24 cellular contexts compared by ENCODE assay signal in genomic region chr13:98041081-98041820, GRCh38.
DNase-seq lines count a peak whose midpoint lies in the region; ATAC-seq and TF ChIP-seq lines count a peak whose summit lies in the region.
"Had no signal": no experiment of that assay in that cellular context is flagged by ENCODE, and none has a peak within 500 bp of the region (broad histone marks: within the 10 kb centered on the region; RNA-seq: fewer than 3 reads in every experiment).

No MANE protein-coding gene starts in this region.

- H3K18ac ChIP-seq in IMR-90 (ENCODE audit: low read depth, low read length) = no peak overlapping the region

- no peak for TF ChIP-seq POLR2A in IMR-90 (IDR thresholded peaks at IDR 0.05; ENCODE audit: low read depth, low read length)

- H3K4ac ChIP-seq in IMR-90 (ENCODE audit: low read depth, low read length) = no peak overlapping the region

- no peak overlapping the region for H4K5ac ChIP-seq in IMR-90 (ENCODE audit: low read depth, low read length)

- POLR2A ChIA-PET in IMR-90 (lab: Charles Lee; ENCODE audit: unreplicated experiment) = no interaction called here
- POLR2A ChIA-PET in PC-3 (lab: Charles Lee; ENCODE audit: unreplicated experiment) = no interaction called here

- in situ Hi-C loops in IMR-90 (cut with MboI; ENCODE audit: low sequenced_read_pairs) = no loop called here

- no peak overlapping the region for H2AK5ac ChIP-seq in IMR-90 (ENCODE audit: low read depth, low read length)

- H3K9me2 ChIP-seq in PC-3 (replicated peaks; ENCODE audit: low read length) = no peaks in the 10 kb centered on the region
- H3K9me2 ChIP-seq in hepatocyte (replicated peaks; ENCODE audit: insufficient read depth) = no peaks in the 10 kb centered on the region

- no peaks in the 10 kb centered on the region for H3F3A ChIP-seq in PC-3 (ENCODE audit: low read length, unreplicated experiment)

- H3K4me1 Mint-ChIP-seq in endodermal cell = peaks cover 7% of the 10 kb centered on the region
- H3K4me1 Mint-ChIP-seq: CD8-positive, alpha-beta memory T cell had no signal

- H2AK9ac ChIP-seq in IMR-90 (replicated peaks; ENCODE audit: low read depth, low read length, poor library complexity) = no peak overlapping the region

- H2BK5ac ChIP-seq in IMR-90 (ENCODE audit: low read depth, low read length, poor library complexity, severe bottlenecking) = no peak overlapping the region

- H3K9me1 ChIP-seq in IMR-90 (ENCODE audit: insufficient read depth, low read length) = no peaks in the 10 kb centered on the region

- TF ChIP-seq CTCF in IMR-90 (conservative IDR thresholded peaks at IDR 0.05; ENCODE audit: low read depth, low read length) (no peak), endodermal cell (conservative IDR thresholded peaks at IDR 0.05) (no peak), PC-3 (conservative IDR thresholded peaks at IDR 0.05; ENCODE audit: low read depth, low read length) (no peak), hepatocyte (IDR thresholded peaks at IDR 0.05; ENCODE audit: poor library complexity) (no peak)

- H3K79me1 ChIP-seq in IMR-90 (ENCODE audit: low read depth in 1 of 2, low read length in 2 of 2) = no peaks in the 10 kb centered on the region

- H3K4me1 ChIP-seq in IMR-90 (ENCODE audit: control insufficient read depth, insufficient read depth, low read length) (no peaks in the 10 kb centered on the region), endodermal cell (ENCODE audit: control insufficient read depth, insufficient read depth, low read length) (no peaks in the 10 kb centered on the region), PC-3 (ENCODE audit: insufficient read depth, low read length) (no peaks in the 10 kb centered on the region), hepatocyte (ENCODE audit: insufficient read depth) (no peaks in the 10 kb centered on the region)
- H3K4me1 ChIP-seq: HAP-1 had no signal

- H3K36me3 ChIP-seq in IMR-90 (ENCODE audit: control insufficient read depth, insufficient read depth, low read length) (no peaks in the 10 kb centered on the region), endodermal cell (ENCODE audit: control insufficient read depth, insufficient read depth, low read length) (no peaks in the 10 kb centered on the region), PC-3 (ENCODE audit: low read depth, low read length) (no peaks in the 10 kb centered on the region), hepatocyte (replicated peaks; ENCODE audit: insufficient read depth, low read depth) (no peaks in the 10 kb centered on the region)
- H3K36me3 ChIP-seq: HAP-1 had no signal

- H3K9me3 ChIP-seq in IMR-90 (ENCODE audit: control insufficient read depth, insufficient read depth, low read length) (no peaks in the 10 kb centered on the region), endodermal cell (ENCODE audit: control insufficient read depth, low read length) (no peaks in the 10 kb centered on the region), PC-3 (ENCODE audit: low read length) (no peaks in the 10 kb centered on the region), hepatocyte (ENCODE audit: low read depth) (no peaks in the 10 kb centered on the region)
- H3K9me3 ChIP-seq: HAP-1 had no signal

- H4K20me1 ChIP-seq in IMR-90 (ENCODE audit: insufficient read depth, low read length) (no peaks in the 10 kb centered on the region), PC-3 (ENCODE audit: low read length) (no peaks in the 10 kb centered on the region), hepatocyte (ENCODE audit: insufficient read depth, poor library complexity, severe bottlenecking) (no peaks in the 10 kb centered on the region)

- no peak overlapping the region for H2AFZ ChIP-seq in IMR-90 (replicated peaks; ENCODE audit: low read length, poor library complexity)
- H2AFZ ChIP-seq in PC-3 (ENCODE audit: low read length) = no peak overlapping the region
- no peak overlapping the region for H2AFZ ChIP-seq in hepatocyte
- H2AFZ ChIP-seq: GM23338 had no signal

- H3K9me3 Mint-ChIP-seq in endodermal cell = no peaks in the 10 kb centered on the region
- H3K9me3 Mint-ChIP-seq: CD8-positive, alpha-beta memory T cell; GM23338 had no signal

- no peak overlapping the region for H3K14ac ChIP-seq in IMR-90 (replicated peaks; ENCODE audit: low read depth, low read length)

- ATAC-seq in IMR-90 (ENCODE audit: low read depth) (peak; percentile 27; the same call in 1 of the 2 replicates), PC-3 (no peak), GM18907 (IDR thresholded peaks at IDR 0.05; ENCODE audit: unreplicated experiment) (no peak)
- ATAC-seq: GM12878, GM23338 had no signal

- H3K4me2 ChIP-seq in IMR-90 (ENCODE audit: low read depth, low read length) (no peak overlapping the region), PC-3 (ENCODE audit: low read length) (no peak overlapping the region), hepatocyte (no peak overlapping the region)
- H3K4me2 ChIP-seq: GM23338, KMS-11 had no signal

- dilution Hi-C loops in IMR-90 (cut with HindIII; ENCODE audit: low sequenced_read_pairs, unreplicated experiment) = no loop called here

- no peaks in the 10 kb centered on the region for H3K27me3 Mint-ChIP-seq in endodermal cell (ENCODE audit: insufficient read depth)

- TF ChIP-seq RAD21 in IMR-90 (IDR thresholded peaks at IDR 0.05; ENCODE audit: low read length) = no peak

- H3K56ac ChIP-seq in IMR-90 (ENCODE audit: extremely low read depth, insufficient read depth, low read length) = no peak overlapping the region

- H3K4me3 ChIP-seq in IMR-90 (ENCODE audit: insufficient read depth, low read depth, low read length) (no peak overlapping the region), endodermal cell (ENCODE audit: low read length) (no peak overlapping the region), PC-3 (ENCODE audit: low read length) (no peak overlapping the region), hepatocyte (no peak overlapping the region)
- H3K4me3 ChIP-seq: GM12878, GM23338, HAP-1 had no signal

- no peaks in the 10 kb centered on the region for H3K36me3 Mint-ChIP-seq in endodermal cell (ENCODE audit: low read depth)
- H3K36me3 Mint-ChIP-seq: CD8-positive, alpha-beta memory T cell had no signal

- no peak overlapping the region for H2BK20ac ChIP-seq in IMR-90 (ENCODE audit: low read depth, low read length)

- H4K8ac ChIP-seq in IMR-90 (ENCODE audit: low read depth in 2 of 2, low read length in 2 of 2) = no peak overlapping the region

- H3K27me3 ChIP-seq in IMR-90 (ENCODE audit: control insufficient read depth, insufficient read depth, low read length) (peaks cover 2% of the 10 kb centered on the region; the same call in 1 of the 2 replicates), endodermal cell (ENCODE audit: control insufficient read depth, insufficient read depth, low read length, poor library complexity, severe bottlenecking) (no peaks in the 10 kb centered on the region), PC-3 (ENCODE audit: low read length) (no peaks in the 10 kb centered on the region), hepatocyte (no peaks in the 10 kb centered on the region)

- no TSS peak for BruUV-seq in IMR-90 (replicated peaks; lab: Mats Ljungman, UMichigan)
- no TSS peak for BruUV-seq in PC-3 (replicated peaks; lab: Mats Ljungman, UMichigan)

- no CpG with 5 or more reads among the region's 5 CpGs for WGBS in IMR-90 (ENCODE audit: extremely low coverage in 2 of 2, insufficient read length in 1 of 2), 2 experiments
- 84 to 89% methylated on average over 3 to 5 of the region's 5 CpGs for WGBS in endodermal cell (ENCODE audit: insufficient coverage in 1 of 2, insufficient read length in 1 of 2), 2 experiments
- WGBS in hepatocyte (ENCODE audit: low lambda C conversion rate, missing lambda C conversion rate) = 84% methylated on average over 5 of the region's 5 CpGs

- H3K79me2 ChIP-seq in PC-3 (ENCODE audit: low read length) (no peaks in the 10 kb centered on the region), hepatocyte (no peaks in the 10 kb centered on the region)

- no peak overlapping the region for H3K4me3 Mint-ChIP-seq in endodermal cell
- H3K4me3 Mint-ChIP-seq: CD8-positive, alpha-beta memory T cell; GM23338 had no signal

- no peak overlapping the region for H3K27ac Mint-ChIP-seq in endodermal cell
- H3K27ac Mint-ChIP-seq: CD8-positive, alpha-beta memory T cell; GM23338 had no signal

- intact Hi-C loops in IMR-90 (cut with micrococcal nuclease) (no loop called here), PC-3 (cut with micrococcal nuclease) (no loop called here)

- H4K91ac ChIP-seq in IMR-90 (ENCODE audit: insufficient read depth, low read depth, low read length) = no peak overlapping the region

- CTCF ChIA-PET in IMR-90 (lab: Yijun Ruan, JAX) (interaction anchor here (0.7 kb wide), 1 partner anchor 9 kb away, joined by 3 read pairs; no protein-coding TSS in a partner anchor), PC-3 (lab: Charles Lee) (no interaction called here)

- DNase-seq in EH (ENCODE audit: low read depth) (peak; percentile 26), IMR-90 (no peak), endodermal cell (peak; percentile 11), PC-3 (no peak), hepatocyte (ENCODE audit: low spot score) (no peak)
- no peak for DNase-seq in activated CD4-positive, alpha-beta T cell treated with anti-CD3 and anti-CD28 coated beads for 4 hours
- DNase-seq: AML-193; C1 segment of cervical spinal cord; CD8-positive, alpha-beta memory T cell; DMS53; EL; GF-D8; MV-4-11; NCI-H1105 treated with DMSO at 0.1 percent for 48 hours; NCI-H2029 treated with DMSO at 0.1 percent for 48 hours; NCI-H226; NCI-H510A treated with DMSO at 0.1 percent for 48 hours; NCI-H82; Right ventricle myocardium superior had no signal

- H3K23ac ChIP-seq in IMR-90 (ENCODE audit: low read depth, low read length) = no peak overlapping the region

- no peak overlapping the region for H2BK15ac ChIP-seq in IMR-90 (ENCODE audit: low read depth, low read length)

- H3K27ac ChIP-seq in IMR-90 (ENCODE audit: insufficient read depth, low read length) (no peak overlapping the region), endodermal cell (ENCODE audit: low read depth, low read length) (no peak overlapping the region), PC-3 (ENCODE audit: low read length) (no peak overlapping the region), hepatocyte (no peak overlapping the region)
- H3K27ac ChIP-seq: KMS-11 had no signal

- no peak overlapping the region for H3K9ac ChIP-seq in IMR-90 (ENCODE audit: low read depth, low read length)
- H3K9ac ChIP-seq in endodermal cell (ENCODE audit: extremely low read depth, low read length, poor library complexity, severe bottlenecking) = no peak overlapping the region
- H3K9ac ChIP-seq in PC-3 (ENCODE audit: low read length) = no peak overlapping the region
- H3K9ac ChIP-seq: KMS-11 had no signal

- no peak overlapping the region for H2BK120ac ChIP-seq in IMR-90 (ENCODE audit: low read depth, low read length)

TF ChIP-seq in IMR-90, 13 proteins besides CTCF, POLR2A, EP300 and RAD21 (continues in another document):
- TF ChIP-seq RCOR1 (IDR thresholded peaks at IDR 0.05; ENCODE audit: insufficient replicate concordance, low read length) (no peak), SMC3 (IDR thresholded peaks at IDR 0.05; ENCODE audit: low read depth, low read length) (no peak), FOS (IDR thresholded peaks at IDR 0.05; ENCODE audit: low read depth, low read length) (no peak)

Comparison
In these comparisons a context has a peak if more than half of its experiments do, and no peak if none do; other contexts are left out.
1. DNase-seq: peak in EH (single experiment) and endodermal cell (single experiment); none in IMR-90 (single experiment), activated CD4-positive, alpha-beta T cell treated with anti-CD3 and anti-CD28 coated beads for 4 hours (0 of 2), PC-3 (single experiment) and hepatocyte (single experiment).